In the genomic region with DNA sequence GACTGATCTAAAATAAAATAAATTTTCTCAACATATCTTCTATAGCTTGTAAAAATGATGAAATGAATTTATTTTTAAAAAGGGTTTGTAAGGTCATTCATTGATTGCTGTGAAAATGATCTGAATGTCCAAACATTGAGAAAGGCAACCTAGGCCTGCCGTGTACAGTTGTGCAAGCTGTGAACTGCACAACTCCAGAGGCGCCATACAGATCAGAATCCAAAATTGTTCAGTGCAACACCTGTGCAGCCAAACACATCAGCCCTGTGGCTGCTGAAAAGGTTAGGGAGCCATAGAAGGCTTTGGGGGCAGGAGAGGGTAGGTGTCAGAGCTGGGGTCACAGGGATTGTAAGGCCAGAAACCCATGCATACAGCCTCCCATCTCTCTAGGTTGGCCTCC, we compare ENCODE assay signal across 29 cellular contexts.
"Had no signal": no experiment of that assay in that cellular context is flagged by ENCODE, and none has a peak within 500 bp of the region (broad histone marks: within the 10 kb centered on the region; RNA-seq: fewer than 3 reads in every experiment).

No MANE protein-coding gene starts in this region.

- ATAC-seq: activated CD8-positive, alpha-beta T cell treated with anti-CD3 and anti-CD28 coated beads for 36 hours had no signal

- H3K36me3 ChIP-seq: MG63, WERI-Rb-1 had no signal

- H3K4me3 ChIP-seq: ascending aorta, MG63, PC-9 had no signal

- FAIRE-seq: RCC 7860 had no signal

- H3K27me3 ChIP-seq: ascending aorta, MG63 had no signal

- DNase-seq: activated CD4-positive, alpha-beta T cell treated with anti-CD3 and anti-CD28 coated beads for 1 hour; activated CD4-positive, alpha-beta T cell treated with anti-CD3 and anti-CD28 coated beads, Interleukin-2, amount 10 ng/mL, durations not matched to agents 24 days and 14 days; activated CD4-positive, alpha-beta T cell treated with anti-CD3 and anti-CD28 coated beads, Interleukin-2, amount 50 U/mL, for 4 hours; activated CD4-positive, CD25-positive, alpha-beta regulatory T cell; activated CD8-positive, alpha-beta T cell treated with anti-CD3 and anti-CD28 coated beads for 36 hours; activated gamma-delta T cell; activated naive CD4-positive, alpha-beta T cell treated with Interleukin-2 at 50 U/mL for 16 hours; activated naive CD8-positive, alpha-beta T cell treated with anti-CD3 and anti-CD28 coated beads, Interleukin-2, amount 10 ng/mL, durations not matched to agents 7 days and 5 days; activated T-cell treated with anti-CD3 and anti-CD28 coated beads, Interleukin-2, amount 50 U/mL, for 24 hours; amygdala; Kasumi-1; MG63; NCI-H1048; NCI-H1105 treated with DMSO at 0.1 percent for 48 hours; NCI-H1436; NCI-H1694; NCI-H1930; NCI-H2081 treated with DMSO at 0.1 percent for 48 hours; NCI-H345; NCI-H524 treated with DMSO at 0.1 percent for 48 hours; PC-9; Right ventricle myocardium superior; SW 1271; T-helper 1 cell; T-helper 2 cell; T-helper 9 cell; WERI-Rb-1 had no signal

- H3K4me2 ChIP-seq: PC-9 had no signal

- H3K4me1 ChIP-seq: ascending aorta had no signal

- H3K9me3 ChIP-seq: ascending aorta, MG63 had no signal

- H3K27ac ChIP-seq: PC-9, WERI-Rb-1 had no signal
